ENCODE assay signal across 17 cellular contexts in genomic region chr18:7618821-7619410, GRCh38. TPM values are rescaled to one million over a fixed set of nuclear protein-coding genes. Genes with fewer than 3 reads are reported as not detected.
DNase-seq lines count a peak whose midpoint lies in the region; ATAC-seq, FAIRE-seq and TF ChIP-seq lines count a peak whose summit lies in the region.
"Had no signal": no experiment of that assay in that cellular context is flagged by ENCODE, and none has a peak within 500 bp of the region (broad histone marks: within the 10 kb centered on the region; RNA-seq: fewer than 3 reads in every experiment).

No MANE protein-coding gene starts in this region.

- H3K4me1 Mint-ChIP-seq in astrocyte (ENCODE audit: low read depth, unreplicated experiment), result peaks cover 21% of the 10 kb centered on the region
- H3K4me1 Mint-ChIP-seq in nephron progenitor cell, result peaks cover 38% of the 10 kb centered on the region

- no peaks in the 10 kb centered on the region for H3K9me3 ChIP-seq in left ventricle myocardium inferior (replicated peaks)
- no peaks in the 10 kb centered on the region for H3K9me3 ChIP-seq in right atrium auricular region
- H3K9me3 ChIP-seq in astrocyte (ENCODE audit: insufficient read depth, low read depth, low read length), result no peaks in the 10 kb centered on the region
- H3K9me3 ChIP-seq: sigmoid colon had no signal

- intact Hi-C loops in left ventricle myocardium inferior (cut with micrococcal nuclease), result no loop called here

- TF ChIP-seq CTCF in left ventricle myocardium inferior (IDR thresholded peaks at IDR 0.05; ENCODE audit: borderline replicate concordance), result no peak
- TF ChIP-seq CTCF in right atrium auricular region (IDR thresholded peaks at IDR 0.05), result no peak
- no peak for TF ChIP-seq CTCF in astrocyte (IDR thresholded peaks at IDR 0.05; ENCODE audit: insufficient read depth, low read depth, low read length)
- TF ChIP-seq CTCF in nephron progenitor cell (IDR thresholded peaks at IDR 0.05), result no peak

- no peak overlapping the region for H2AFZ ChIP-seq in astrocyte (ENCODE audit: low read depth, low read length)

- H3K27me3 Mint-ChIP-seq in astrocyte (ENCODE audit: low read depth, unreplicated experiment) (no peaks in the 10 kb centered on the region), nephron progenitor cell (ENCODE audit: low read depth, poor library complexity) (peaks cover 3% of the 10 kb centered on the region)

- peaks cover 73% of the 10 kb centered on the region for H3K79me2 ChIP-seq in astrocyte (ENCODE audit: insufficient read depth, low read length)

- H3K27ac Mint-ChIP-seq in astrocyte (ENCODE audit: unreplicated experiment), result no peak overlapping the region
- peak overlapping the region; percentile 77 for H3K27ac Mint-ChIP-seq in nephron progenitor cell
- H3K27ac Mint-ChIP-seq: activated naive CD4-positive, alpha-beta T cell treated with anti-CD3 and anti-CD28 coated beads, Interleukin-2, amount 50 U/mL, for 72 hours; activated T-cell treated with anti-CD3 and anti-CD28 coated beads, Interleukin-2, amount 50 U/mL, for 72 hours; mesothelial cell of epicardium had no signal

- DNase-seq in left ventricle myocardium inferior, result no peak
- DNase-seq in right atrium auricular region (ENCODE audit: low spot score), result no peak
- peak; percentile 34 for DNase-seq in astrocyte (ENCODE audit: low read depth)
- no peak for DNase-seq in nephron progenitor cell
- no peak for DNase-seq in activated CD4-positive, alpha-beta T cell treated with anti-CD3 and anti-CD28 coated beads for 4 hours
- no peak for DNase-seq in NCI-H1105 (lab: John Stamatoyannopoulos, UW)
- no peak for DNase-seq in NOMO-1 treated with DMSO at 0.1 percent for 48 hours (lab: John Stamatoyannopoulos, UW; ENCODE audit: unreplicated experiment)
- DNase-seq: activated T-cell treated with anti-CD3 and anti-CD28 coated beads, Interleukin-2, amount 50 U/mL, for 72 hours; effector CD4-positive, alpha-beta T cell; hypothalamus; kidney; Right ventricle myocardium superior; sigmoid colon; stimulated activated CD4-positive, alpha-beta T cell treated with anti-CD3 and anti-CD28 coated beads, Interleukin-2, amount 100 ng/mL, for 24 hours had no signal

- peak overlapping the region; percentile 70 for H3K9ac ChIP-seq in astrocyte (ENCODE audit: low read length)

- H3K4me3 Mint-ChIP-seq in astrocyte (ENCODE audit: unreplicated experiment) (no peak overlapping the region), nephron progenitor cell (no peak overlapping the region)
- H3K4me3 Mint-ChIP-seq: activated T-cell treated with anti-CD3 and anti-CD28 coated beads, Interleukin-2, amount 50 U/mL, for 72 hours; mesothelial cell of epicardium had no signal

- no peaks in the 10 kb centered on the region for H4K20me1 ChIP-seq in astrocyte (ENCODE audit: insufficient read depth, low read length)

- peak overlapping the region; percentile 26 for H3K4me3 ChIP-seq in left ventricle myocardium inferior
- H3K4me3 ChIP-seq in right atrium auricular region, result no peak overlapping the region
- peak overlapping the region; percentile 43 for H3K4me3 ChIP-seq in astrocyte (ENCODE audit: insufficient read depth, low read depth, low read length)

- H3K4me2 ChIP-seq in astrocyte (ENCODE audit: low read length), result peak overlapping the region; percentile 83

- no peaks in the 10 kb centered on the region for H3K27me3 ChIP-seq in left ventricle myocardium inferior (ENCODE audit: low read depth)
- H3K27me3 ChIP-seq in right atrium auricular region, result no peaks in the 10 kb centered on the region
- H3K27me3 ChIP-seq in astrocyte (ENCODE audit: insufficient read depth, low read length), result no peaks in the 10 kb centered on the region
- H3K27me3 ChIP-seq: sigmoid colon had no signal

- H3K4me1 ChIP-seq in left ventricle myocardium inferior, result peaks cover 98% of the 10 kb centered on the region
- H3K4me1 ChIP-seq in right atrium auricular region, result peaks cover 0 to 45% of the 10 kb centered on the region in 2 donors
- H3K4me1 ChIP-seq in astrocyte (ENCODE audit: insufficient read depth, low read length), result peaks cover 33% of the 10 kb centered on the region

- no peak for FAIRE-seq in astrocyte (lab: Jason Lieb, UNC)

- ATAC-seq in HG02763 (IDR thresholded peaks at IDR 0.05; ENCODE audit: unreplicated experiment), result no peak
- ATAC-seq: activated naive CD4-positive, alpha-beta T cell treated with anti-CD3 and anti-CD28 coated beads, Interleukin-2, amount 50 U/mL, for 72 hours; activated T-cell treated with anti-CD3 and anti-CD28 coated beads, Interleukin-2, amount 50 U/mL, for 72 hours had no signal

- H3K27ac ChIP-seq in left ventricle myocardium inferior (replicated peaks), result peak overlapping the region; percentile 69
- H3K27ac ChIP-seq in right atrium auricular region, result no peak overlapping the region
- peak overlapping the region; percentile 81 for H3K27ac ChIP-seq in astrocyte (ENCODE audit: low read depth, low read length)

- H3K36me3 ChIP-seq in left ventricle myocardium inferior, result no peaks in the 10 kb centered on the region
- no peaks in the 10 kb centered on the region for H3K36me3 ChIP-seq in right atrium auricular region
- H3K36me3 ChIP-seq in astrocyte (ENCODE audit: insufficient read depth, low read length), result no peaks in the 10 kb centered on the region
- H3K36me3 ChIP-seq: sigmoid colon had no signal

- H3K9me3 Mint-ChIP-seq in astrocyte (ENCODE audit: unreplicated experiment) (no peaks in the 10 kb centered on the region), nephron progenitor cell (no peaks in the 10 kb centered on the region)
- H3K9me3 Mint-ChIP-seq: activated T-cell treated with anti-CD3 and anti-CD28 coated beads, Interleukin-2, amount 50 U/mL, for 72 hours; mesothelial cell of epicardium had no signal

- no peaks in the 10 kb centered on the region for H3K36me3 Mint-ChIP-seq in astrocyte (ENCODE audit: low read depth, unreplicated experiment)
- no peaks in the 10 kb centered on the region for H3K36me3 Mint-ChIP-seq in nephron progenitor cell (ENCODE audit: low read depth)
- H3K36me3 Mint-ChIP-seq: activated naive CD4-positive, alpha-beta T cell treated with anti-CD3 and anti-CD28 coated beads, Interleukin-2, amount 50 U/mL, for 72 hours; mesothelial cell of epicardium had no signal

RNA-seq across cellular contexts. Expression of gene PTPRM, which starts 51.8 kb away (rescaled TPM):
- total RNA-seq in left ventricle myocardium inferior (132 TPM), right atrium auricular region (100 to 1,000 TPM in 1 of 2 donors, 10 to 100 TPM in 1; 80.1 to 106 TPM), astrocyte (53.1 and 59.6 TPM in 2 replicates)

Comparison
In these comparisons a context has a peak if more than half of its experiments do, and no peak if none do; other contexts are left out.
1. H3K27ac ChIP-seq: peak in left ventricle myocardium inferior (single experiment) and astrocyte (single experiment); none in right atrium auricular region (0 of 2).
2. H3K4me3 ChIP-seq: peak in left ventricle myocardium inferior (single experiment) and astrocyte (single experiment); none in right atrium auricular region (0 of 2).